Comparison of ENCODE assay signal across 8 cellular contexts in genomic region chr17:7296189-7296861, GRCh38. TPM values are rescaled to one million over a fixed set of nuclear protein-coding genes. Genes with fewer than 3 reads are reported as not detected.
A peak's percentile ranks its signal among the peaks of the same experiment; 100 is the strongest.
DNase-seq lines count a peak whose midpoint lies in the region; ATAC-seq, FAIRE-seq and TF ChIP-seq lines count a peak whose summit lies in the region.
"Had no signal": no experiment of that assay in that cellular context is flagged by ENCODE, and none has a peak within 500 bp of the region (broad histone marks: within the 10 kb centered on the region; RNA-seq: fewer than 3 reads in every experiment).

No MANE protein-coding gene starts in this region.

- H3K4me3 ChIP-seq in GM12865 (ENCODE audit: low read depth, low read length) (no peak overlapping the region; the same call in 1 of the 2 replicates), astrocyte (ENCODE audit: insufficient read depth, low read depth, low read length) (no peak overlapping the region), hepatocyte (no peak overlapping the region)

- H3K79me2 ChIP-seq in astrocyte (ENCODE audit: insufficient read depth, low read length) (no peaks in the 10 kb centered on the region), hepatocyte (no peaks in the 10 kb centered on the region)

- peak overlapping the region; percentile 67 for H2AFZ ChIP-seq in astrocyte (ENCODE audit: low read depth, low read length)
- peak overlapping the region; percentile 16 for H2AFZ ChIP-seq in hepatocyte

- TF ChIP-seq CTCF in GM12865 (IDR thresholded peaks at IDR 0.05; ENCODE audit: insufficient read depth, low read depth, low read length, missing control alignments), result peak; percentile 91
- TF ChIP-seq CTCF in astrocyte (IDR thresholded peaks at IDR 0.05; ENCODE audit: insufficient read depth, low read depth, low read length), result peak; percentile 53
- TF ChIP-seq CTCF in hepatocyte (IDR thresholded peaks at IDR 0.05; ENCODE audit: poor library complexity), result peak; percentile 90

- no peak for ATAC-seq in GM21529 (IDR thresholded peaks at IDR 0.05; ENCODE audit: unreplicated experiment)

- H3K27me3 ChIP-seq in astrocyte (ENCODE audit: insufficient read depth, low read length) (peaks cover 30% of the 10 kb centered on the region), hepatocyte (no peaks in the 10 kb centered on the region)

- no peaks in the 10 kb centered on the region for H3K36me3 ChIP-seq in astrocyte (ENCODE audit: insufficient read depth, low read length)
- H3K36me3 ChIP-seq in hepatocyte (replicated peaks; ENCODE audit: insufficient read depth, low read depth), result no peaks in the 10 kb centered on the region

- no peak overlapping the region for H3K27ac Mint-ChIP-seq in T-helper 1 cell treated with Interleukin-12 subunit alpha and Interleukin-12 subunit beta and Interleukin-4 antibody, amounts not matched to agents 30 μg/mL and 1 μg/mL, for 36 hours
- no peak overlapping the region for H3K27ac Mint-ChIP-seq in astrocyte (ENCODE audit: unreplicated experiment)

- H3K4me3 Mint-ChIP-seq in T-helper 1 cell treated with Interleukin-12 subunit alpha and Interleukin-12 subunit beta and Interleukin-4 antibody, amounts not matched to agents 30 μg/mL and 1 μg/mL, for 36 hours, result peak overlapping the region; percentile 34
- no peak overlapping the region for H3K4me3 Mint-ChIP-seq in astrocyte (ENCODE audit: unreplicated experiment)

- H3K4me1 Mint-ChIP-seq in T-helper 1 cell treated with Interleukin-12 subunit alpha and Interleukin-12 subunit beta and Interleukin-4 antibody, amounts not matched to agents 30 μg/mL and 1 μg/mL, for 36 hours (ENCODE audit: low read depth), result peaks cover 12% of the 10 kb centered on the region
- H3K4me1 Mint-ChIP-seq in astrocyte (ENCODE audit: low read depth, unreplicated experiment), result peaks cover 2% of the 10 kb centered on the region

- no peaks in the 10 kb centered on the region for H3K9me3 Mint-ChIP-seq in T-helper 1 cell treated with Interleukin-12 subunit alpha and Interleukin-12 subunit beta and Interleukin-4 antibody, amounts not matched to agents 30 μg/mL and 1 μg/mL, for 36 hours
- no peaks in the 10 kb centered on the region for H3K9me3 Mint-ChIP-seq in astrocyte (ENCODE audit: unreplicated experiment)

- no peak overlapping the region for H3K27ac ChIP-seq in astrocyte (ENCODE audit: low read depth, low read length)
- H3K27ac ChIP-seq in hepatocyte, result no peak overlapping the region

- no peaks in the 10 kb centered on the region for H3K36me3 Mint-ChIP-seq in T-helper 1 cell treated with Interleukin-12 subunit alpha and Interleukin-12 subunit beta and Interleukin-4 antibody, amounts not matched to agents 30 μg/mL and 1 μg/mL, for 36 hours (ENCODE audit: low read depth)
- no peaks in the 10 kb centered on the region for H3K36me3 Mint-ChIP-seq in astrocyte (ENCODE audit: low read depth, unreplicated experiment)

- DNase-seq in GM12865 (ENCODE audit: low read depth), result peak; percentile 85
- peak; percentile 77 for DNase-seq in MV-4-11 (lab: John Stamatoyannopoulos, UW)
- DNase-seq in astrocyte (ENCODE audit: low read depth), result peak; percentile 44
- DNase-seq in hepatocyte (ENCODE audit: low spot score), result peak; percentile 93
- DNase-seq in retina, result peak; percentile 97

- H3K9me2 ChIP-seq in hepatocyte (replicated peaks; ENCODE audit: insufficient read depth), result no peaks in the 10 kb centered on the region

- WGBS in hepatocyte (ENCODE audit: low lambda C conversion rate, missing lambda C conversion rate), result 9% methylated on average over 50 of the region's 51 CpGs

- peaks cover 8% of the 10 kb centered on the region for H3K4me1 ChIP-seq in astrocyte (ENCODE audit: insufficient read depth, low read length)
- peaks cover 28% of the 10 kb centered on the region for H3K4me1 ChIP-seq in hepatocyte (ENCODE audit: insufficient read depth)

- H3K27me3 Mint-ChIP-seq in T-helper 1 cell treated with Interleukin-12 subunit alpha and Interleukin-12 subunit beta and Interleukin-4 antibody, amounts not matched to agents 30 μg/mL and 1 μg/mL, for 36 hours (ENCODE audit: low read depth), result peaks cover 38% of the 10 kb centered on the region
- peaks cover 49% of the 10 kb centered on the region for H3K27me3 Mint-ChIP-seq in astrocyte (ENCODE audit: low read depth, unreplicated experiment)

- H3K9me3 ChIP-seq in astrocyte (ENCODE audit: insufficient read depth, low read depth, low read length) (no peaks in the 10 kb centered on the region), hepatocyte (ENCODE audit: low read depth) (no peaks in the 10 kb centered on the region)

- H3K9ac ChIP-seq in astrocyte (ENCODE audit: low read length), result no peak overlapping the region

- no peaks in the 10 kb centered on the region for H4K20me1 ChIP-seq in astrocyte (ENCODE audit: insufficient read depth, low read length)
- no peaks in the 10 kb centered on the region for H4K20me1 ChIP-seq in hepatocyte (ENCODE audit: insufficient read depth, poor library complexity, severe bottlenecking)

- peak overlapping the region; percentile 78 for H3K4me2 ChIP-seq in astrocyte (ENCODE audit: low read length)
- H3K4me2 ChIP-seq in hepatocyte, result peak overlapping the region; percentile 76

- no peak for FAIRE-seq in astrocyte (lab: Jason Lieb, UNC)

RNA-seq across cellular contexts. Expression of gene YBX2, which starts 1.9 kb away (rescaled TPM):
- total RNA-seq in astrocyte, result 0.24 and 0.86 TPM in 2 replicates
- 1.4 and 1.7 TPM in 2 replicates for total RNA-seq in hepatocyte
- 1.3 and 3.0 TPM in 2 replicates for polyA plus RNA-seq in hepatocyte
- total RNA-seq: mononuclear cell had no signal

RNA-seq across cellular contexts. Expression of gene EIF5A, which starts 11.1 kb away (rescaled TPM):
- total RNA-seq in astrocyte (841 and 915 TPM in 2 replicates), hepatocyte (267 and 331 TPM in 2 replicates)
- 693 and 747 TPM in 2 replicates for polyA plus RNA-seq in hepatocyte

RNA-seq across cellular contexts. Expression of gene SLC2A4, which starts 14.8 kb away (rescaled TPM):
- total RNA-seq in astrocyte (0.30 TPM in 1 of 2 replicates, not detected in the other), hepatocyte (0.88 and 1.6 TPM in 2 replicates)
- polyA plus RNA-seq in hepatocyte, result 0.42 and 0.89 TPM in 2 replicates
- total RNA-seq: mononuclear cell had no signal

RNA-seq across cellular contexts. Expression of gene GPS2, which starts 18.8 kb away (rescaled TPM):
- total RNA-seq in astrocyte, result 41.7 and 49.8 TPM in 2 replicates
- 34.5 and 50.3 TPM in 2 replicates for total RNA-seq in hepatocyte
- polyA plus RNA-seq in hepatocyte, result 103 and 111 TPM in 2 replicates

RNA-seq across cellular contexts. Expression of gene NEURL4, which starts 32.8 kb away (rescaled TPM):
- total RNA-seq in astrocyte (32.5 and 32.6 TPM in 2 replicates), hepatocyte (9.2 and 9.6 TPM in 2 replicates)
- 9.5 and 13.9 TPM in 2 replicates for polyA plus RNA-seq in hepatocyte

Comparison
In these comparisons a context has a peak if more than half of its experiments do, and no peak if none do; other contexts are left out.
1. DNase-seq: peak in every context shown above with its lines; median percentile 97 in retina; 93 in hepatocyte; 85 in GM12865; 77 in MV-4-11; 44 in astrocyte.